Comparison of ENCODE assay signal across 16 cellular contexts in the genomic region with DNA sequence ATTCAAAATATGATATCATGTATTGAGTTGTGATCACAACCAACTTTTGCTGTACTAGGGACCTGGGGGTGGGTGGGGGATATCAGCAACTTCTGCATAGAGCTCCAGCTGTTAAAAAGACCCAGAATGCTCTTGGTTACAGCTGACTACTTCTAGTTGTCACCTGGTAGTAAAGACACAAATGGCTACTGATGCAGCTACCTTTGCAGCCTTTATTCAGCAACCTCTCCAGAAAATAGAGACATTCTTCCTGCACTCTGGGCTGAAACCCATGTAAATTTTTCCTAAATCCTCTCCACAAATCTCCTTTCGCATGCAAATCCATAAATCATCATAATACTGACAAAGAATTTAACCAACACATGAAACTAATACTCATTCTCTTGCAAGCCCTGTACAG.
"Had no signal": no experiment of that assay in that cellular context is flagged by ENCODE, and none has a peak within 500 bp of the region (broad histone marks: within the 10 kb centered on the region; RNA-seq: fewer than 3 reads in every experiment).

No MANE protein-coding gene starts in this region.

- H3K4me1 ChIP-seq: breast epithelium had no signal

- H3K4me1 Mint-ChIP-seq: activated CD4-positive, alpha-beta T cell treated with anti-CD3 and anti-CD28 coated beads, Interleukin-2, amount 10 ng/mL, durations not matched to agents 7 days and 5 days; activated T-helper 17 cell treated with anti-CD3 and anti-CD28 coated beads, Interleukin-2, amount 50 U/mL, for 72 hours; stimulated activated naive CD8-positive, alpha-beta T cell treated with anti-CD3 and anti-CD28 coated beads, Interleukin-15, amount 100 ng/mL, for 72 hours had no signal

- H3K36me3 ChIP-seq: breast epithelium, thoracic aorta had no signal

- H3K27ac ChIP-seq: breast epithelium, heart left ventricle, psoas muscle, thoracic aorta had no signal

- H3K9me3 ChIP-seq: breast epithelium, heart left ventricle, psoas muscle, thoracic aorta had no signal

- H3K9me3 Mint-ChIP-seq: activated CD4-positive, alpha-beta T cell treated with anti-CD3 and anti-CD28 coated beads, Interleukin-2, amount 10 ng/mL, durations not matched to agents 7 days and 5 days; activated T-helper 17 cell treated with anti-CD3 and anti-CD28 coated beads, Interleukin-2, amount 50 U/mL, for 72 hours; nephron progenitor cell; stimulated activated naive CD8-positive, alpha-beta T cell treated with anti-CD3 and anti-CD28 coated beads, Interleukin-15, amount 100 ng/mL, for 72 hours had no signal

- H3K27ac Mint-ChIP-seq: activated CD4-positive, alpha-beta T cell treated with anti-CD3 and anti-CD28 coated beads, Interleukin-2, amount 10 ng/mL, durations not matched to agents 7 days and 5 days; activated T-helper 17 cell treated with anti-CD3 and anti-CD28 coated beads, Interleukin-2, amount 50 U/mL, for 72 hours; nephron progenitor cell; stimulated activated naive CD8-positive, alpha-beta T cell treated with anti-CD3 and anti-CD28 coated beads, Interleukin-15, amount 100 ng/mL, for 72 hours had no signal

- DNase-seq: activated CD4-positive, alpha-beta T cell treated with anti-CD3 and anti-CD28 coated beads, Interleukin-2, amount 10 ng/mL, durations not matched to agents 7 days and 5 days; activated CD4-positive, CD25-positive, alpha-beta regulatory T cell; activated CD8-positive, alpha-beta memory T cell treated with anti-CD3 and anti-CD28 coated beads for 24 hours; activated naive CD4-positive, alpha-beta T cell treated with Interleukin-2 at 50 U/mL for 16 hours; aorta; dermis blood vessel endothelial cell; heart left ventricle; kidney; mesendoderm; nephron progenitor cell; psoas muscle; stimulated activated naive CD8-positive, alpha-beta T cell treated with anti-CD3 and anti-CD28 coated beads, Interleukin-15, amount 100 ng/mL, for 72 hours had no signal

- H3K27me3 ChIP-seq: breast epithelium, heart left ventricle had no signal

- H3K4me3 Mint-ChIP-seq: activated CD4-positive, alpha-beta T cell treated with anti-CD3 and anti-CD28 coated beads, Interleukin-2, amount 10 ng/mL, durations not matched to agents 7 days and 5 days; activated T-helper 17 cell treated with anti-CD3 and anti-CD28 coated beads, Interleukin-2, amount 50 U/mL, for 72 hours; nephron progenitor cell; stimulated activated naive CD8-positive, alpha-beta T cell treated with anti-CD3 and anti-CD28 coated beads, Interleukin-15, amount 100 ng/mL, for 72 hours had no signal

- ATAC-seq: activated T-helper 17 cell treated with anti-CD3 and anti-CD28 coated beads, Interleukin-2, amount 50 U/mL, for 72 hours; heart left ventricle; psoas muscle; sciatic nerve; stimulated activated naive CD8-positive, alpha-beta T cell treated with anti-CD3 and anti-CD28 coated beads, Interleukin-15, amount 100 ng/mL, for 72 hours had no signal

- H3K4me3 ChIP-seq: breast epithelium, heart left ventricle, psoas muscle, thoracic aorta had no signal
